9 cellular contexts compared by ENCODE assay signal in genomic region chr7:977326-978048, GRCh38. TPM values are rescaled to one million over a fixed set of nuclear protein-coding genes. Genes with fewer than 3 reads are reported as not detected.
A peak's percentile ranks its signal among the peaks of the same experiment; 100 is the strongest.
DNase-seq lines count a peak whose midpoint lies in the region; TF ChIP-seq lines count a peak whose summit lies in the region.
"Had no signal": no experiment of that assay in that cellular context is flagged by ENCODE, and none has a peak within 500 bp of the region (broad histone marks: within the 10 kb centered on the region; RNA-seq: fewer than 3 reads in every experiment).

No MANE protein-coding gene starts in this region.

- WGBS in tibial nerve, 2 donors = 36 to 39% methylated on average over 19 of the region's 19 CpGs

- H3K36me3 ChIP-seq in SJCRH30 (peaks cover 8% of the 10 kb centered on the region; the same call in 1 of the 2 replicates), tibial nerve (peaks cover 0 to 7% (median 0%) of the 10 kb centered on the region in 3 donors), vagina (peaks cover 0 to 6% of the 10 kb centered on the region in 2 donors)

- DNase-seq in NCI-H2081 (lab: John Stamatoyannopoulos, UW) (peak; percentile 30 to 66), NCI-H2081 treated with DMSO at 0.1 percent for 48 hours (lab: John Stamatoyannopoulos, UW) (no peak), SJCRH30 (peak; percentile 48 to 71), tibial nerve (ENCODE audit: low spot score in 2 of 2) (no peak), HUDEP-2 (lab: John Stamatoyannopoulos, UW; ENCODE audit: unreplicated experiment in 76 of 76) (no peak), vagina (ENCODE audit: extremely low spot score in 2 of 2) (no peak), NCI-H187 (lab: John Stamatoyannopoulos, UW) (no peak)

- TF ChIP-seq EP300 in tibial nerve (IDR thresholded peaks at IDR 0.05) = peak in 1 of 2 donors; percentile 74

- intact Hi-C loops in vagina (cut with DNase I) = no loop called here

- H3K4me1 ChIP-seq in SJCRH30 (peaks cover 4% of the 10 kb centered on the region), tibial nerve (peaks cover 0 to 44% (median 36%) of the 10 kb centered on the region in 4 donors), vagina (peaks cover 33% of the 10 kb centered on the region)

- TF ChIP-seq CTCF in tibial nerve (IDR thresholded peaks at IDR 0.05) = no peak
- no peak for TF ChIP-seq CTCF in vagina (IDR thresholded peaks at IDR 0.05)

- TF ChIP-seq POLR2A in tibial nerve (IDR thresholded peaks at IDR 0.05) (peak in 1 of 2 donors; percentile 39), vagina (IDR thresholded peaks at IDR 0.05) (no peak)

- no peak overlapping the region for H3K27ac ChIP-seq in SJCRH30
- H3K27ac ChIP-seq in layer of hippocampus (ENCODE audit: low read depth, low read length) = peak overlapping the region; percentile 97
- peak overlapping the region; percentile 76 to 97 (median 92) for H3K27ac ChIP-seq in tibial nerve
- no peak overlapping the region for H3K27ac ChIP-seq in vagina

- H3K4me3 ChIP-seq in SJCRH30 (no peak overlapping the region), tibial nerve (no peak overlapping the region), vagina (no peak overlapping the region)

- H3K9me3 ChIP-seq in SJCRH30 (replicated peaks) = no peaks in the 10 kb centered on the region
- H3K9me3 ChIP-seq in tibial nerve = no peaks in the 10 kb centered on the region
- H3K9me3 ChIP-seq in vagina = no peaks in the 10 kb centered on the region

- no peaks in the 10 kb centered on the region for H3K27me3 ChIP-seq in SJCRH30
- H3K27me3 ChIP-seq in layer of hippocampus (ENCODE audit: control insufficient read depth, insufficient read depth, low read length) = no peaks in the 10 kb centered on the region
- H3K27me3 ChIP-seq in tibial nerve = peaks cover 0 to 8% of the 10 kb centered on the region in 2 donors
- no peaks in the 10 kb centered on the region for H3K27me3 ChIP-seq in vagina

RNA-seq across cellular contexts. Expression of gene COX19, which starts 2.1 kb away (rescaled TPM):
- 6.4 and 8.6 TPM in 2 replicates for total RNA-seq in SJCRH30 (2014; rRNA removed; shearing (Covaris generic))
- 10 to 100 TPM; 10.8 to 21.3 (median 11.2) TPM for total RNA-seq in tibial nerve
- 10.8 TPM for total RNA-seq in vagina

RNA-seq across cellular contexts. Expression of gene CYP2W1, which starts 5.5 kb away (rescaled TPM):
- not detected in 2 replicates for total RNA-seq in SJCRH30 (2014; rRNA removed; shearing (Covaris generic))
- total RNA-seq in tibial nerve (10 to 100 TPM in 2 of 4 donors, 1 to 10 TPM in 2; 5.7 to 18.6 (median 12.1) TPM), vagina (2.0 TPM)
- total RNA-seq: LHCN-M2 had no signal

RNA-seq across cellular contexts. Expression of gene ADAP1, which starts 23.0 kb away (rescaled TPM):
- 0.04 TPM in 1 of 2 replicates, not detected in the other for total RNA-seq in SJCRH30 (2014; rRNA removed; shearing (Covaris generic))
- 10 to 100 TPM; 29.3 to 53.0 (median 39.6) TPM for total RNA-seq in tibial nerve
- 4.2 TPM for total RNA-seq in vagina

Comparison
In these comparisons a context has a peak if more than half of its experiments do, and no peak if none do; other contexts are left out.
1. DNase-seq: peak in NCI-H2081 (2 of 2) and SJCRH30 (2 of 2); none in NCI-H2081 treated with DMSO at 0.1 percent for 48 hours (single experiment), tibial nerve (0 of 2), HUDEP-2 (0 of 76), vagina (0 of 2) and NCI-H187 (0 of 2).
2. H3K27ac ChIP-seq: peak in layer of hippocampus (single experiment) and tibial nerve (4 of 4); none in SJCRH30 (single experiment) and vagina (single experiment).